ENCODE assay signal across 1 cellular context in the genomic region with DNA sequence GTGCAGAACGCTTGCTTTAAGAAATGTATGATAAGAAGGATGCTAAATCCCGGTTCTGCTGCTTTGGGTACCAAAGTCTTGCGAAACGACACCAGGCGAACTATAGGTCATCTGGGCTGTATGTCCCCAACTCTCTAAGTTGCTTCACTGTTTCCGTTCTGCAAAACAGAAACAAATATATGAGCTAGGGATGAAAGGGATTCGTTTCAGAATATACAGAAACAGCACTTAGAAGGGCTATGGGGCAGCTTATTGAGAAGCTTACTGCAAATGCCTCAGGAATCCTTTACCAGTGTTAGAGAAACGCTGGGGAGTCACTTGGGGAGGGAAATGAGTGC.
TF ChIP-seq lines count a peak whose summit lies in the region.

No MANE protein-coding gene starts in this region.

TF ChIP-seq in A549, 52 proteins besides CTCF, POLR2A, EP300 and RAD21 (continued from another document):
- TF ChIP-seq, protein P1, sequence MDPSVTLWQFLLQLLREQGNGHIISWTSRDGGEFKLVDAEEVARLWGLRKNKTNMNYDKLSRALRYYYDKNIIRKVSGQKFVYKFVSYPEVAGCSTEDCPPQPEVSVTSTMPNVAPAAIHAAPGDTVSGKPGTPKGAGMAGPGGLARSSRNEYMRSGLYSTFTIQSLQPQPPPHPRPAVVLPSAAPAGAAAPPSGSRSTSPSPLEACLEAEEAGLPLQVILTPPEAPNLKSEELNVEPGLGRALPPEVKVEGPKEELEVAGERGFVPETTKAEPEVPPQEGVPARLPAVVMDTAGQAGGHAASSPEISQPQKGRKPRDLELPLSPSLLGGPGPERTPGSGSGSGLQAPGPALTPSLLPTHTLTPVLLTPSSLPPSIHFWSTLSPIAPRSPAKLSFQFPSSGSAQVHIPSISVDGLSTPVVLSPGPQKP (IDR thresholded peaks at IDR 0.05; ENCODE audit: low read depth, low read length) = no peak
- TF ChIP-seq FOSB (CRISPR knock-in tag; IDR thresholded peaks at IDR 0.05) = no peak
- TF ChIP-seq, protein P2, sequence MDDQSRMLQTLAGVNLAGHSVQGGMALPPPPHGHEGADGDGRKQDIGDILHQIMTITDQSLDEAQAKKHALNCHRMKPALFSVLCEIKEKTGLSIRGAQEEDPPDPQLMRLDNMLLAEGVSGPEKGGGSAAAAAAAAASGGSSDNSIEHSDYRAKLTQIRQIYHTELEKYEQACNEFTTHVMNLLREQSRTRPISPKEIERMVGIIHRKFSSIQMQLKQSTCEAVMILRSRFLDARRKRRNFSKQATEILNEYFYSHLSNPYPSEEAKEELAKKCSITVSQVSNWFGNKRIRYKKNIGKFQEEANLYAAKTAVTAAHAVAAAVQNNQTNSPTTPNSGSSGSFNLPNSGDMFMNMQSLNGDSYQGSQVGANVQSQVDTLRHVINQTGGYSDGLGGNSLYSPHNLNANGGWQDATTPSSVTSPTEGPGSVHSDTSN (IDR thresholded peaks at IDR 0.05) = no peak
- TF ChIP-seq BHLHE40 (IDR thresholded peaks at IDR 0.05; ENCODE audit: low read depth, low read length) = no peak
- TF ChIP-seq, protein P3, sequence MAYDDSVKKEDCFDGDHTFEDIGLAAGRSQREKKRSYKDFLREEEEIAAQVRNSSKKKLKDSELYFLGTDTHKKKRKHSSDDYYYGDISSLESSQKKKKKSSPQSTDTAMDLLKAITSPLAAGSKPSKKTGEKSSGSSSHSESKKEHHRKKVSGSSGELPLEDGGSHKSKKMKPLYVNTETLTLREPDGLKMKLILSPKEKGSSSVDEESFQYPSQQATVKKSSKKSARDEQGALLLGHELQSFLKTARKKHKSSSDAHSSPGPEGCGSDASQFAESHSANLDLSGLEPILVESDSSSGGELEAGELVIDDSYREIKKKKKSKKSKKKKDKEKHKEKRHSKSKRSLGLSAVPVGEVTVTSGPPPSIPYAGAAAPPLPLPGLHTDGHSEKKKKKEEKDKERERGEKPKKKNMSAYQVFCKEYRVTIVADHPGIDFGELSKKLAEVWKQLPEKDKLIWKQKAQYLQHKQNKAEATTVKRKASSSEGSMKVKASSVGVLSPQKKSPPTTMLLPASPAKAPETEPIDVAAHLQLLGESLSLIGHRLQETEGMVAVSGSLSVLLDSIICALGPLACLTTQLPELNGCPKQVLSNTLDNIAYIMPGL (CRISPR knock-in tag; IDR thresholded peaks at IDR 0.05; ENCODE audit: borderline replicate concordance) = no peak
- TF ChIP-seq GATA3 (IDR thresholded peaks at IDR 0.05; ENCODE audit: borderline replicate concordance) = no peak
